1 cellular context compared by ENCODE assay signal in genomic region chr19:4399871-4400768, GRCh38.
TF ChIP-seq lines count a peak whose summit lies in the region.

SH3GL1 (minus strand) TSS chr19:4400547; CDS start chr19:4400368, 179 bp downstream.

TF ChIP-seq in K562, 482 proteins besides CTCF, POLR2A, EP300 and RAD21 (continued from another document and continues in another):
- TF ChIP-seq MBD2 (IDR thresholded peaks at IDR 0.05; ENCODE audit: borderline replicate concordance, low read depth) (no peak), C11orf30 (IDR thresholded peaks at IDR 0.05; ENCODE audit: low read depth) (peak; percentile 45; the same call in 1 of the 2 replicates), ZNF280A (IDR thresholded peaks at IDR 0.05; ENCODE audit: low read depth, partially characterized antibody) (no peak), STAT5B (CRISPR knock-in tag; IDR thresholded peaks at IDR 0.05) (no peak), ZMIZ1 (IDR thresholded peaks at IDR 0.05; ENCODE audit: low read depth in 2 of 2, low read length in 2 of 2) (0 out of 4 replicates have a peak, but pooled peaks of 1 of the 2 experiments have one; percentile 37), NFYB (IDR thresholded peaks at IDR 0.05; ENCODE audit: extremely low read depth, insufficient read length) (no peak), ZFP36 (IDR thresholded peaks at IDR 0.05; ENCODE audit: low read depth, low read length, partially characterized antibody) (no peak), THRB (CRISPR knock-in tag; conservative IDR thresholded peaks at IDR 0.05) (no peak), ZNF778 (CRISPR knock-in tag; IDR thresholded peaks at IDR 0.05) (no peak), ZNF277 (CRISPR knock-in tag; IDR thresholded peaks at IDR 0.05; ENCODE audit: borderline replicate concordance) (no peak), SNRNP70 (optimal IDR thresholded peaks at IDR 0.05; ENCODE audit: low read depth, low read length) (no peak), ZNF124 (CRISPR knock-in tag; IDR thresholded peaks at IDR 0.05) (no peak), HOXB6 (CRISPR knock-in tag; IDR thresholded peaks at IDR 0.05; ENCODE audit: borderline replicate concordance) (no peak), CHD4 (IDR thresholded peaks at IDR 0.05; ENCODE audit: insufficient read depth, insufficient replicate concordance, low read depth, low read length, poor library complexity, severe bottlenecking) (no peak), ZNF609 (CRISPR knock-in tag; IDR thresholded peaks at IDR 0.05; ENCODE audit: borderline replicate concordance) (peak; percentile 72; the same call in 1 of the 2 replicates), MLLT1 (IDR thresholded peaks at IDR 0.05) (no peak; a peak in 1 of 4 replicates), HMGN3 (IDR thresholded peaks at IDR 0.05; ENCODE audit: borderline replicate concordance, extremely low read depth, insufficient read length, low read depth, low read length) (peak; percentile 76), SRSF1 (IDR thresholded peaks at IDR 0.05; ENCODE audit: low read depth, low read length) (no peak), ZNF586 (CRISPR knock-in tag; conservative IDR thresholded peaks at IDR 0.05) (no peak), E4F1 (CRISPR knock-in tag; IDR thresholded peaks at IDR 0.05; ENCODE audit: borderline replicate concordance) (no peak), ZNF699 (CRISPR knock-in tag; IDR thresholded peaks at IDR 0.05; ENCODE audit: insufficient replicate concordance) (no peak), ZNF407 (IDR thresholded peaks at IDR 0.05; ENCODE audit: low read depth) (no peak), MED1 (CRISPR knock-in tag; IDR thresholded peaks at IDR 0.05; ENCODE audit: borderline replicate concordance) (no peak), KDM4B (IDR thresholded peaks at IDR 0.05; ENCODE audit: borderline replicate concordance in 2 of 2, low read depth in 1 of 2) (0 out of 4 replicates have a peak, but pooled peaks of 1 of the 2 experiments have one; percentile 17)
